Comparison of ENCODE assay signal across 9 cellular contexts in the genomic region with DNA sequence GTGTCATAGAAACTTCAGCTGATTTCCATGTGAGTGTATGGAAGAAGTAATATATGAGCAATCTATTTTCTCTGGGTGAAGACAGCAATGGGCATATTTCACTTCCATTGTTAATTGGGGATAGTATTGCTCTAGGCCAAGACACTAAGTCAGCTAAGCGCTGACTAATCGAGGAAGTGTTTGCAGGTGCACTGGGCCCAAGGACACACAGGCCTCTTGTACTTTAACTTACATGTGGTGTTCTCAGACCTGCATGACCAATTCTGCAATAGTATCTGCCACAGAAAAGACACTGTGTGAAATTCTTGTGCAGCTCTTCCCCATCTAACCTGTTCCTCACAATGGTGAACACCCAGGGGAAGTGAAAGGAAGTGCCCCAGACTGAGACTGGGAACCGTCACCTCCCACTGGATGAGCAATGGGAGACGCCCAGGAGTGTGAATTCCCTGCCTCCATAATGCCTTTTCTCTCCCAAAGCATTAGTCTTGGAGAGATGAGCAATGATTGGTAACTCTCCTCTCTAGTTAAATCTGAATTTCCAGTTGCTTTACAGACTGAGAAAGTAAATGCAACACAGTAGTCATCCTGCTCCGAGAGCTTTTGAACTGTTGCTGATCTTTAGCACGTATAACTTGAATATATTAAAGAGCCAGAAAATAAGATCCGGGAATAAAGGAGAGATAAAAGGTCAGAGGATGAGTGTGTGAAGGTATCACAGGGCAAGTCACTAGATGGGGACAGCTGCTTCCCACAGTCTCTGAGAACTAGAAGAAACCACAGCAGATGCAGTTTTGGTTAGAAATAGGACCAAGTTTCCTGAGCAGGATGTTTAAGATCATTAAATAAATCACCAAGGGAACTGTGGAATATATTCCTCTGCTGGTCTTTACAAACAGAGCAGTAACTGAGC.
DNase-seq lines count a peak whose midpoint lies in the region; ATAC-seq, FAIRE-seq and TF ChIP-seq lines count a peak whose summit lies in the region.
"Had no signal": no experiment of that assay in that cellular context is flagged by ENCODE, and none has a peak within 500 bp of the region (broad histone marks: within the 10 kb centered on the region; RNA-seq: fewer than 3 reads in every experiment).

No MANE protein-coding gene starts in this region.

- H3K27me3 ChIP-seq in H1 (replicated peaks in 1 of 4; ENCODE audit: control insufficient read depth in 3 of 4, extremely low read depth in 1 of 4, insufficient read depth in 3 of 4, low read length in 3 of 4) (no peaks in the 10 kb centered on the region), heart right ventricle (no peaks in the 10 kb centered on the region)

- H3K56ac ChIP-seq in H1 (replicated peaks; ENCODE audit: insufficient read length, low read depth, low read length): no peak overlapping the region

- H4K20me1 ChIP-seq in H1 (replicated peaks in 1 of 2; ENCODE audit: control insufficient read depth in 1 of 2, insufficient read depth in 2 of 2, low read length in 2 of 2): no peaks in the 10 kb centered on the region

- H3K4me1 ChIP-seq in H1 (replicated peaks in 1 of 4; ENCODE audit: control insufficient read depth in 3 of 4, insufficient read depth in 4 of 4, low read length in 3 of 4) (0 out of 7 replicates have a peak, but pooled peaks cover 0 to 3% (median 0%) of the 10 kb centered on the region in 4 experiments), heart right ventricle (no peaks in the 10 kb centered on the region)

- no peak for TF ChIP-seq EP300 in H1 (IDR thresholded peaks at IDR 0.05; ENCODE audit: borderline replicate concordance in 1 of 2, low read depth in 2 of 2, low read length in 2 of 2)

- H3K27ac ChIP-seq in H1 (ENCODE audit: low read depth, low read length): no peak overlapping the region
- H3K27ac ChIP-seq in heart right ventricle: no peak overlapping the region

- intact Hi-C loops in heart right ventricle (cut with DNase I): no loop called here

- no peak overlapping the region for H4K5ac ChIP-seq in H1 (ENCODE audit: insufficient read length, low read depth, low read length)

- CTCF ChIA-PET in H1 (lab: Charles Lee; ENCODE audit: partially characterized antibody): interaction anchor here (0.6 to 1.1 kb wide), 3 partner anchors 52 to 89 kb away, joined by 3 read pairs; no protein-coding TSS in a partner anchor

- FAIRE-seq in GM19239 (lab: Jason Lieb, UNC) (peak; percentile 82), H1 (lab: Jason Lieb, UNC) (no peak)

- H3K4ac ChIP-seq in H1 (replicated peaks; ENCODE audit: insufficient read length, low read depth, low read length): no peak overlapping the region

- no peak for TF ChIP-seq POLR2A in H1 (IDR thresholded peaks at IDR 0.05; ENCODE audit: control extremely low read depth in 1 of 2, low read depth in 2 of 2, low read length in 2 of 2)

- peak; percentile 73 for DNase-seq in A172 (ENCODE audit: low spot score)
- no peak for DNase-seq in GM19239 (ENCODE audit: insufficient read length, low spot score)
- peak in 1 of 2 experiments; percentile 37 for DNase-seq in H1 (ENCODE audit: low read depth in 1 of 2, low spot score in 2 of 2)
- DNase-seq in putamen (ENCODE audit: low spot score): no peak
- DNase-seq in heart right ventricle: no peak
- DNase-seq in SIG-M5 treated with dmso at 0.1 percent for 504 hours (lab: John Stamatoyannopoulos, UW; ENCODE audit: unreplicated experiment): no peak
- no peak for DNase-seq in stimulated activated naive CD4-positive, alpha-beta T cell (lab: John Stamatoyannopoulos, UW)
- DNase-seq: amniotic stem cell had no signal

- no peak overlapping the region for H3K18ac ChIP-seq in H1 (ENCODE audit: extremely low read depth, low read length)

- no peak for TF ChIP-seq RAD21 in H1 (IDR thresholded peaks at IDR 0.05 in 1 of 2, conservative IDR thresholded peaks at IDR 0.05 in 1 of 2; ENCODE audit: low read depth in 2 of 2, low read length in 2 of 2)

- 0 out of 2 replicates have a peak overlapping the region, but pooled peaks have one; percentile 25 for H2AK5ac ChIP-seq in H1 (ENCODE audit: low read depth, low read length)

- no peak overlapping the region for H3K9ac ChIP-seq in H1 (replicated peaks in 1 of 4; ENCODE audit: extremely low read depth in 1 of 4, low read depth in 3 of 4, low read length in 3 of 4)

- no peak overlapping the region for H2BK12ac ChIP-seq in H1 (ENCODE audit: low read depth, low read length)

- POLR2A ChIA-PET in H1 (lab: Charles Lee; ENCODE audit: partially characterized antibody): no interaction called here

- H3K79me1 ChIP-seq in H1 (ENCODE audit: low read depth, low read length): no peaks in the 10 kb centered on the region

- no peak overlapping the region for H2BK5ac ChIP-seq in H1 (ENCODE audit: low read depth, low read length)

- no peak overlapping the region for H4K8ac ChIP-seq in H1 (ENCODE audit: extremely low read depth, insufficient read depth, low read length)

- no peak overlapping the region for H4K91ac ChIP-seq in H1 (replicated peaks; ENCODE audit: insufficient read length, low read length)

- ATAC-seq in HG03354 (IDR thresholded peaks at IDR 0.05; ENCODE audit: poor library complexity, severe bottlenecking, unreplicated experiment) (peak; percentile 69), heart right ventricle (no peak)

- no peak overlapping the region for H2BK20ac ChIP-seq in H1 (ENCODE audit: low read length)

- H3K23me2 ChIP-seq in H1 (ENCODE audit: low read depth, low read length): no peaks in the 10 kb centered on the region

- no peak overlapping the region for H2AFZ ChIP-seq in H1 (ENCODE audit: low read length)

- no peak overlapping the region for H3K23ac ChIP-seq in H1 (ENCODE audit: insufficient read length)

- H3K14ac ChIP-seq in H1 (ENCODE audit: insufficient read length): no peak overlapping the region

- H3K79me2 ChIP-seq in H1 (ENCODE audit: control insufficient read depth in 1 of 2, insufficient read depth in 2 of 2, low read length in 2 of 2): no peaks in the 10 kb centered on the region

- H3K9me3 ChIP-seq in H1 (ENCODE audit: insufficient read depth in 2 of 2, low read depth in 1 of 2, low read length in 1 of 2) (no peaks in the 10 kb centered on the region), heart right ventricle (no peaks in the 10 kb centered on the region)

- H3K4me3 ChIP-seq in H1 (ENCODE audit: extremely low read depth in 1 of 4, insufficient read depth in 2 of 4, low read depth in 3 of 4, low read length in 4 of 4): no peak overlapping the region
- no peak overlapping the region for H3K4me3 ChIP-seq in heart right ventricle

- H3K36me3 ChIP-seq in H1 (ENCODE audit: control insufficient read depth in 2 of 4, insufficient read depth in 4 of 4, low read length in 3 of 4) (no peaks in the 10 kb centered on the region), heart right ventricle (peaks cover 0 to 15% (median 0%) of the 10 kb centered on the region in 9 donors)

- no peak overlapping the region for H2BK120ac ChIP-seq in H1 (replicated peaks; ENCODE audit: low read depth, low read length)

- H3K4me2 ChIP-seq in H1 (ENCODE audit: insufficient read depth in 1 of 2, low read depth in 2 of 2, low read length in 2 of 2): no peak overlapping the region

- TF ChIP-seq CTCF in H1 (IDR thresholded peaks at IDR 0.05; ENCODE audit: control extremely low read depth in 1 of 3, insufficient read depth in 1 of 3, low read depth in 1 of 3, low read length in 3 of 3) (no peak), heart right ventricle (IDR thresholded peaks at IDR 0.05) (no peak)

- WGBS in H1 (ENCODE audit: extremely low coverage in 1 of 2, insufficient coverage in 1 of 2, insufficient read length in 1 of 2, insufficient replicate concordance in 2 of 2, low coverage in 1 of 2, low lambda C conversion rate in 2 of 2, missing lambda C conversion rate in 1 of 2), 2 experiments: 92% methylated on average over 7 of the region's 7 CpGs; no CpG with 5 or more reads in 1 of the 2 experiments
- 81 to 82% methylated on average over 7 of the region's 7 CpGs for WGBS in heart right ventricle, 2 donors

- H2BK15ac ChIP-seq in H1 (ENCODE audit: low read length): no peak overlapping the region

TF ChIP-seq in H1, 55 proteins besides CTCF, POLR2A, EP300 and RAD21:
- TF ChIP-seq HDAC2 (IDR thresholded peaks at IDR 0.05; ENCODE audit: borderline replicate concordance in 1 of 2, low read depth in 2 of 2, low read length in 2 of 2) (no peak), TEAD4 (IDR thresholded peaks at IDR 0.05; ENCODE audit: low read depth, low read length) (no peak), HDAC6 (IDR thresholded peaks at IDR 0.05; ENCODE audit: low read depth, low read length) (no peak), NANOG (IDR thresholded peaks at IDR 0.05; ENCODE audit: insufficient read depth, low read depth, low read length, poor library complexity, severe bottlenecking) (no peak), CBX8 (IDR thresholded peaks at IDR 0.05; ENCODE audit: borderline replicate concordance, low read depth, low read length) (no peak), NRF1 (IDR thresholded peaks at IDR 0.05; ENCODE audit: low read depth, low read length) (no peak), TAF1 (IDR thresholded peaks at IDR 0.05; ENCODE audit: low read depth, low read length) (no peak), SIN3A (conservative IDR thresholded peaks at IDR 0.05 in 1 of 2, IDR thresholded peaks at IDR 0.05 in 1 of 2; ENCODE audit: low read depth in 1 of 2, low read length in 2 of 2) (no peak), SUZ12 (IDR thresholded peaks at IDR 0.05; ENCODE audit: low read length) (no peak), KDM4A (IDR thresholded peaks at IDR 0.05; ENCODE audit: low read depth, low read length, severe bottlenecking) (no peak), BRCA1 (IDR thresholded peaks at IDR 0.05; ENCODE audit: low read depth, low read length) (no peak), ASH2L (IDR thresholded peaks at IDR 0.05; ENCODE audit: low read length) (no peak)
